In the genomic region with DNA sequence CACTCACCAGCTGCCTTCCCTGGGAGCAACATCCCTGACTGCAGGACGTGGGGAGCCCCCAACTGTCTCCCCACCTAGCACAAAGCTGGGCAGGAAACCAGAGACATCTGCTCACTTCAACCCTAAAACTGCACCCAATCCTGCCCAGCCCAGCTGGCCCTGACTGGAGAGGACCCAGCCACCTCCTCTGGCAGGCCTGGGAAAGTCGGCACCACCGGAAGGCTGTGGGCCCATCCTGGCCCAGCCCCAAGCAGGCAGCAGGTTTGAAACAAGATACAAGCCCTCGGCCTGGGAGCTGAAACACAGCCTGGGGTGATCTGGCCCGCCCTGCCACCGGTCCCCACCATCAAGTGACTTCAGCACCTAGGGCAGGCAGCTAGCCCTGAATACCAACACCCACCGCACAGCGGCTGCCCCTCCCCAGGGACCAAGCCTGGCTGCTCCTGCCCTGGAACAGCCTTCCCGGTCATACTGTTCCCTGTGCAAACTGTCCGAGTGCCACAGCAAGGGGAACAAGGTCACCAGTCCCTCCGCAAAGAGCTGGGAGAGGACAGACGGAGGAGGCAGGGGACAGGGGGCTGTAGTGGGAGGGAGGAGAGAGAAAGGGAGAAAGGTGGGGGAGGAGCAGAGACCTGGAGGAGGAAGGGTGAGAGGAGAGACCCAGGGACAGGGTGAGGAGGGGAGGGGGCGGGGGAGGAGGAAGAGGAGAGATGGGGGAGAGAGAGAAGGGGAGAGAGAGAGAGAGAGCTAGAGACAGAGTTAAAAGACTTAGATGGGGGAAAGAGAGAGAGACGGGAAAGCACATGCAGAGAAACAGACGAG, we compare ENCODE assay signal across 11 cellular contexts.
DNase-seq lines count a peak whose midpoint lies in the region; ATAC-seq and TF ChIP-seq lines count a peak whose summit lies in the region.
"Had no signal": no experiment of that assay in that cellular context is flagged by ENCODE, and none has a peak within 500 bp of the region (broad histone marks: within the 10 kb centered on the region; RNA-seq: fewer than 3 reads in every experiment).

No MANE protein-coding gene starts in this region.

- H3K36me3 ChIP-seq in mesenchymal stem cell (ENCODE audit: control insufficient read depth in 1 of 2, insufficient read depth in 2 of 2, low read depth in 1 of 2, low read length in 2 of 2) = peaks cover 28 to 92% of the 10 kb centered on the region in 2 experiments
- H3K36me3 ChIP-seq in effector memory CD4-positive, alpha-beta T cell (ENCODE audit: control insufficient read depth, insufficient read depth, low read length) = peaks cover 38% of the 10 kb centered on the region

- peak overlapping the region in 1 of 2 experiments; percentile 48 for H3K23ac ChIP-seq in mesenchymal stem cell (ENCODE audit: low read length in 2 of 2)

- no peaks in the 10 kb centered on the region for H3K27me3 ChIP-seq in mesenchymal stem cell (ENCODE audit: control insufficient read depth in 1 of 2, insufficient read depth in 1 of 2, low read length in 2 of 2)
- no peaks in the 10 kb centered on the region for H3K27me3 ChIP-seq in effector memory CD4-positive, alpha-beta T cell (replicated peaks; ENCODE audit: control insufficient read depth, insufficient read depth, low read length, poor library complexity, severe bottlenecking)
- H3K27me3 ChIP-seq: left lung had no signal

- H3K27ac Mint-ChIP-seq in activated T-cell treated with anti-CD3 and anti-CD28 coated beads, Interleukin-2, amount 50 U/mL, for 24 hours = peak overlapping the region; percentile 40
- H3K27ac Mint-ChIP-seq in type B pancreatic cell = peak overlapping the region; percentile 86
- H3K27ac Mint-ChIP-seq: IgD-negative memory B cell had no signal

- peak overlapping the region; percentile 89 to 92 for H3K18ac ChIP-seq in mesenchymal stem cell (ENCODE audit: low read depth in 1 of 2, low read length in 2 of 2)

- no peak for TF ChIP-seq CTCF in type B pancreatic cell (conservative IDR thresholded peaks at IDR 0.05)

- peak overlapping the region; percentile 67 for H4K91ac ChIP-seq in mesenchymal stem cell (ENCODE audit: low read length)

- peak overlapping the region in 1 of 2 experiments; percentile 11 for H3K4me3 ChIP-seq in mesenchymal stem cell (ENCODE audit: insufficient read depth in 1 of 2, low read depth in 1 of 2, low read length in 2 of 2)
- H3K4me3 ChIP-seq in effector memory CD4-positive, alpha-beta T cell (ENCODE audit: insufficient read depth, low read depth, low read length, poor library complexity, severe bottlenecking) = no peak overlapping the region
- H3K4me3 ChIP-seq: left lung had no signal

- peaks cover 35% of the 10 kb centered on the region for H3K4me1 ChIP-seq in mesenchymal stem cell (ENCODE audit: control insufficient read depth, insufficient read depth, low read depth, low read length)
- no peaks in the 10 kb centered on the region for H3K4me1 ChIP-seq in effector memory CD4-positive, alpha-beta T cell (ENCODE audit: control insufficient read depth, insufficient read depth, low read length, poor library complexity, severe bottlenecking)

- peak overlapping the region; percentile 49 to 85 for H2BK12ac ChIP-seq in mesenchymal stem cell (ENCODE audit: low read length in 2 of 2)

- H3K27ac ChIP-seq in mesenchymal stem cell (ENCODE audit: low read length, poor library complexity, severe bottlenecking) = peak overlapping the region; percentile 77
- H3K27ac ChIP-seq in effector memory CD4-positive, alpha-beta T cell (ENCODE audit: insufficient read depth, low read length, poor library complexity, severe bottlenecking) = no peak overlapping the region

- WGBS in mesenchymal stem cell = 73% methylated on average over 15 of the region's 15 CpGs

- H3K4me3 Mint-ChIP-seq in activated T-cell treated with anti-CD3 and anti-CD28 coated beads, Interleukin-2, amount 50 U/mL, for 24 hours = no peak overlapping the region
- peak overlapping the region; percentile 44 for H3K4me3 Mint-ChIP-seq in type B pancreatic cell
- H3K4me3 Mint-ChIP-seq: IgD-negative memory B cell had no signal

- peak overlapping the region; percentile 59 for H2BK120ac ChIP-seq in mesenchymal stem cell (ENCODE audit: low read depth, low read length)

- H2BK5ac ChIP-seq in mesenchymal stem cell (ENCODE audit: low read depth, low read length, poor library complexity, severe bottlenecking) = no peak overlapping the region

- ATAC-seq in GM19035 (IDR thresholded peaks at IDR 0.05; ENCODE audit: unreplicated experiment) (no peak), HG02981 (IDR thresholded peaks at IDR 0.05; ENCODE audit: unreplicated experiment) (no peak)
- ATAC-seq: Panc1 had no signal

- peaks cover 58% of the 10 kb centered on the region for H3K36me3 Mint-ChIP-seq in activated T-cell treated with anti-CD3 and anti-CD28 coated beads, Interleukin-2, amount 50 U/mL, for 24 hours (ENCODE audit: low read depth)
- peaks cover 5% of the 10 kb centered on the region for H3K36me3 Mint-ChIP-seq in type B pancreatic cell

- H3K4me2 ChIP-seq in mesenchymal stem cell (ENCODE audit: low read length, poor library complexity, severe bottlenecking) = no peak overlapping the region

- H3K4me1 Mint-ChIP-seq in activated T-cell treated with anti-CD3 and anti-CD28 coated beads, Interleukin-2, amount 50 U/mL, for 24 hours (ENCODE audit: low read depth) = no peaks in the 10 kb centered on the region
- peaks cover 24% of the 10 kb centered on the region for H3K4me1 Mint-ChIP-seq in type B pancreatic cell (ENCODE audit: unreplicated experiment)

- H3K4ac ChIP-seq in mesenchymal stem cell (ENCODE audit: low read depth in 1 of 2, low read length in 2 of 2) = peak overlapping the region; percentile 60 to 70

- no peaks in the 10 kb centered on the region for H3K9me3 ChIP-seq in mesenchymal stem cell (ENCODE audit: control insufficient read depth, low read length)
- no peaks in the 10 kb centered on the region for H3K9me3 ChIP-seq in effector memory CD4-positive, alpha-beta T cell (ENCODE audit: control insufficient read depth, low read length)
- H3K9me3 ChIP-seq: left lung had no signal

- peak overlapping the region in 1 of 2 experiments; percentile 94 for H3K14ac ChIP-seq in mesenchymal stem cell (ENCODE audit: low read length in 2 of 2)

- H3K27me3 Mint-ChIP-seq in activated T-cell treated with anti-CD3 and anti-CD28 coated beads, Interleukin-2, amount 50 U/mL, for 24 hours = no peaks in the 10 kb centered on the region
- no peaks in the 10 kb centered on the region for H3K27me3 Mint-ChIP-seq in type B pancreatic cell
- H3K27me3 Mint-ChIP-seq: IgD-negative memory B cell had no signal

- peaks cover 38% of the 10 kb centered on the region for H3K79me1 ChIP-seq in mesenchymal stem cell (replicated peaks; ENCODE audit: low read length, poor library complexity, severe bottlenecking)

- H4K8ac ChIP-seq in mesenchymal stem cell (ENCODE audit: low read length) = peak overlapping the region; percentile 86

- peak overlapping the region; percentile 21 for H2AK5ac ChIP-seq in mesenchymal stem cell (ENCODE audit: low read length, severe bottlenecking)

- H2BK15ac ChIP-seq in mesenchymal stem cell (ENCODE audit: low read depth, poor library complexity, severe bottlenecking) = no peak overlapping the region

- DNase-seq in activated T-cell treated with anti-CD3 and anti-CD28 coated beads, Interleukin-2, amount 50 U/mL, for 24 hours = no peak
- DNase-seq in activated T-cell treated with anti-CD3 and anti-CD28 coated beads for 4 hours (no peak), astrocyte of the hippocampus (ENCODE audit: low read depth, low spot score) (peak; percentile 50), mesenchymal stem cell (no peak), type B pancreatic cell (ENCODE audit: extremely low spot score, unreplicated experiment) (no peak)
- DNase-seq in effector memory CD4-positive, alpha-beta T cell = no peak
- DNase-seq: left lung had no signal

- no peaks in the 10 kb centered on the region for H3K9me3 Mint-ChIP-seq in activated T-cell treated with anti-CD3 and anti-CD28 coated beads, Interleukin-2, amount 50 U/mL, for 24 hours
- no peaks in the 10 kb centered on the region for H3K9me3 Mint-ChIP-seq in type B pancreatic cell
- H3K9me3 Mint-ChIP-seq: IgD-negative memory B cell had no signal

- H2AFZ ChIP-seq in mesenchymal stem cell (ENCODE audit: low read depth, low read length) = no peak overlapping the region

- peak overlapping the region; percentile 78 for H3K9ac ChIP-seq in mesenchymal stem cell (ENCODE audit: low read length)
